In genomic region chr20:38825901-38826625, GRCh38 we compare ENCODE assay signal across 8 cellular contexts.
A peak's percentile ranks its signal among the peaks of the same experiment; 100 is the strongest.
DNase-seq lines count a peak whose midpoint lies in the region; ATAC-seq and TF ChIP-seq lines count a peak whose summit lies in the region.

No MANE protein-coding gene starts in this region.

- H3K27ac ChIP-seq in HEK293 (ENCODE audit: extremely low read depth, low read depth, low read length): no peak overlapping the region

- CTCF ChIA-PET in HEK293 (lab: Yijun Ruan, JAX): interaction anchor here (1.1 to 1.7 kb wide), 3 partner anchors 36 to 168 kb away, joined by 3 to 6 read pairs (median 3); no protein-coding TSS in a partner anchor

- POLR2A ChIA-PET in HEK293 (lab: Yijun Ruan, JAX): interaction anchor here (0.6 to 1.3 kb wide), 4 partner anchors 19 to 100 kb away, joined by 3 to 5 read pairs (median 4); partner anchors contain the start of genes FAM83D and PPP1R16B

- H3K4me1 ChIP-seq in HEK293 (ENCODE audit: control insufficient read depth, insufficient read depth, low read length): no peaks in the 10 kb centered on the region

- no peak overlapping the region for H3K4me3 ChIP-seq in AG10803 (ENCODE audit: low read length)
- H3K4me3 ChIP-seq in HEK293 (ENCODE audit: low read depth, low read length): no peak overlapping the region

- no peaks in the 10 kb centered on the region for H3K36me3 ChIP-seq in HEK293 (ENCODE audit: control insufficient read depth in 2 of 2, insufficient read depth in 1 of 2, low read length in 2 of 2)

- H3K9me3 ChIP-seq in HEK293 (ENCODE audit: control insufficient read depth, insufficient read depth, low read depth, low read length): no peaks in the 10 kb centered on the region

- TF ChIP-seq CTCF in AG10803 (conservative IDR thresholded peaks at IDR 0.05; ENCODE audit: low read length) (no peak), HEK293 (tag by site-specific recombination; IDR thresholded peaks at IDR 0.05) (no peak)

- ATAC-seq in SK-N-SH treated with all-trans-retinoic acid at 6 μM for 48 hours (no peak; the same call in 2 of the 3 replicates), HG03378 (IDR thresholded peaks at IDR 0.05; ENCODE audit: unreplicated experiment) (no peak), GM18511 (IDR thresholded peaks at IDR 0.05; ENCODE audit: unreplicated experiment) (no peak)

- DNase-seq in AG10803 (ENCODE audit: low read depth): peak; percentile 24
- DNase-seq in NCI-H748 treated with DMSO at 0.1 percent for 48 hours (lab: John Stamatoyannopoulos, UW): peak; percentile 69
- peak; percentile 32 for DNase-seq in fibroblast of peridontal ligament (ENCODE audit: extremely low read depth)
- no peak for DNase-seq in NK-92 (lab: John Stamatoyannopoulos, UW; ENCODE audit: unreplicated experiment)

TF ChIP-seq in HEK293, 187 proteins besides CTCF, POLR2A, EP300 and RAD21 (continues in another document):
- no peak for TF ChIP-seq ZNF121 (tag by site-specific recombination; IDR thresholded peaks at IDR 0.05)
- TF ChIP-seq ZBTB49 (tag by site-specific recombination; IDR thresholded peaks at IDR 0.05; ENCODE audit: low read depth): no peak
- TF ChIP-seq ZSCAN18 (tag by site-specific recombination; IDR thresholded peaks at IDR 0.05): no peak
- TF ChIP-seq REPIN1 (tag by site-specific recombination; IDR thresholded peaks at IDR 0.05; ENCODE audit: low read depth): no peak
- TF ChIP-seq KLF10 (tag by site-specific recombination; IDR thresholded peaks at IDR 0.05): no peak
- no peak for TF ChIP-seq ZNF585B (tag by site-specific recombination; IDR thresholded peaks at IDR 0.05)
- no peak for TF ChIP-seq ZNF624 (tag by site-specific recombination; IDR thresholded peaks at IDR 0.05)
- no peak for TF ChIP-seq ZNF157 (tag by site-specific recombination; IDR thresholded peaks at IDR 0.05)
- TF ChIP-seq ZNF571 (tag by site-specific recombination; IDR thresholded peaks at IDR 0.05): no peak
- TF ChIP-seq ZBTB20 (tag by site-specific recombination; IDR thresholded peaks at IDR 0.05): peak; percentile 35; the same call in 1 of the 2 replicates
- no peak for TF ChIP-seq ZNF223 (tag by site-specific recombination; IDR thresholded peaks at IDR 0.05)

TF ChIP-seq in SK-N-SH treated with all-trans-retinoic acid at 6 μM for 48 hours, 23 proteins besides CTCF, POLR2A, EP300 and RAD21:
- no peak for TF ChIP-seq GLIS3 (CRISPR knock-in tag; IDR thresholded peaks at IDR 0.05)
- TF ChIP-seq PATZ1 (CRISPR knock-in tag; IDR thresholded peaks at IDR 0.05; ENCODE audit: borderline replicate concordance): no peak
- no peak for TF ChIP-seq ZNF8 (CRISPR knock-in tag; IDR thresholded peaks at IDR 0.05)
- no peak for TF ChIP-seq TSHZ2 (CRISPR knock-in tag; IDR thresholded peaks at IDR 0.05)
TF ChIP-seq in SK-N-SH treated with all-trans-retinoic acid at 6 μM for 48 hours: peak in this region for 0.
